ENCODE assay signal across 11 cellular contexts in the genomic region with DNA sequence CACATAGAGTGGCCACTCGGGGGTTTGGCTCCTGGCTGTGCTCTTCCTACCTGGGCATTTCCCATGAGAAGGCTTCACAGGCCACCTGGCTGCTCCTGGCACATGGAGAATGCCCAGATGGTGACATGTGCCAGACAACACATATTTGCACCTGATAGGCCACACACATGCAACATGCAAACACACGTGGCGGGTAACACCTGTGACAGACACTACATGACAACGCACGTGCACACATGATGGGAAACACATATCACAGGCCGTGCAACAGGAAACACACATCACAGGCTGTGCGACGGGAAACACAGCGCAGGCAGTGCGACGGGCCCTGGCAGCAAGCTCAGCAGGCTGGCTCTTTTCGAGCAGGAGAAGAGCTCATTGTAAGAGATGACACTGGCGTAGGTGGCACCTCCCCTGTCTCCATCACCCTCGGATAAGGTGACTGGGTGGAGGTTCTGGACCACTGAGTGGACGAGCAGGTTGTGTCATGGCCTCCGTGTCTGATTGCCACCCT. TPM values are rescaled to one million over a fixed set of nuclear protein-coding genes. Genes with fewer than 3 reads are reported as not detected.
"Had no signal": no experiment of that assay in that cellular context is flagged by ENCODE, and none has a peak within 500 bp of the region (broad histone marks: within the 10 kb centered on the region; RNA-seq: fewer than 3 reads in every experiment).

No MANE protein-coding gene starts in this region.

RNA-seq across cellular contexts. Expression of a gene that starts 55.8 kb away (rescaled TPM):
- total RNA-seq: OCI-LY7, PC-3, PC-9, Peyer's patch, Right ventricle myocardium inferior, Right ventricle myocardium superior, RPMI7951, SJCRH30, SJSA1, SK-MEL-5 had no signal
- polyA plus RNA-seq: SK-N-SH had no signal
